In genomic region chr17:17128476-17129075, GRCh38 we compare ENCODE assay signal across 1 cellular context.
TF ChIP-seq lines count a peak whose summit lies in the region.

No MANE protein-coding gene starts in this region.

TF ChIP-seq in GM23338, 12 proteins besides CTCF, POLR2A, EP300 and RAD21 (continued from another document):
- TF ChIP-seq, protein P1, sequence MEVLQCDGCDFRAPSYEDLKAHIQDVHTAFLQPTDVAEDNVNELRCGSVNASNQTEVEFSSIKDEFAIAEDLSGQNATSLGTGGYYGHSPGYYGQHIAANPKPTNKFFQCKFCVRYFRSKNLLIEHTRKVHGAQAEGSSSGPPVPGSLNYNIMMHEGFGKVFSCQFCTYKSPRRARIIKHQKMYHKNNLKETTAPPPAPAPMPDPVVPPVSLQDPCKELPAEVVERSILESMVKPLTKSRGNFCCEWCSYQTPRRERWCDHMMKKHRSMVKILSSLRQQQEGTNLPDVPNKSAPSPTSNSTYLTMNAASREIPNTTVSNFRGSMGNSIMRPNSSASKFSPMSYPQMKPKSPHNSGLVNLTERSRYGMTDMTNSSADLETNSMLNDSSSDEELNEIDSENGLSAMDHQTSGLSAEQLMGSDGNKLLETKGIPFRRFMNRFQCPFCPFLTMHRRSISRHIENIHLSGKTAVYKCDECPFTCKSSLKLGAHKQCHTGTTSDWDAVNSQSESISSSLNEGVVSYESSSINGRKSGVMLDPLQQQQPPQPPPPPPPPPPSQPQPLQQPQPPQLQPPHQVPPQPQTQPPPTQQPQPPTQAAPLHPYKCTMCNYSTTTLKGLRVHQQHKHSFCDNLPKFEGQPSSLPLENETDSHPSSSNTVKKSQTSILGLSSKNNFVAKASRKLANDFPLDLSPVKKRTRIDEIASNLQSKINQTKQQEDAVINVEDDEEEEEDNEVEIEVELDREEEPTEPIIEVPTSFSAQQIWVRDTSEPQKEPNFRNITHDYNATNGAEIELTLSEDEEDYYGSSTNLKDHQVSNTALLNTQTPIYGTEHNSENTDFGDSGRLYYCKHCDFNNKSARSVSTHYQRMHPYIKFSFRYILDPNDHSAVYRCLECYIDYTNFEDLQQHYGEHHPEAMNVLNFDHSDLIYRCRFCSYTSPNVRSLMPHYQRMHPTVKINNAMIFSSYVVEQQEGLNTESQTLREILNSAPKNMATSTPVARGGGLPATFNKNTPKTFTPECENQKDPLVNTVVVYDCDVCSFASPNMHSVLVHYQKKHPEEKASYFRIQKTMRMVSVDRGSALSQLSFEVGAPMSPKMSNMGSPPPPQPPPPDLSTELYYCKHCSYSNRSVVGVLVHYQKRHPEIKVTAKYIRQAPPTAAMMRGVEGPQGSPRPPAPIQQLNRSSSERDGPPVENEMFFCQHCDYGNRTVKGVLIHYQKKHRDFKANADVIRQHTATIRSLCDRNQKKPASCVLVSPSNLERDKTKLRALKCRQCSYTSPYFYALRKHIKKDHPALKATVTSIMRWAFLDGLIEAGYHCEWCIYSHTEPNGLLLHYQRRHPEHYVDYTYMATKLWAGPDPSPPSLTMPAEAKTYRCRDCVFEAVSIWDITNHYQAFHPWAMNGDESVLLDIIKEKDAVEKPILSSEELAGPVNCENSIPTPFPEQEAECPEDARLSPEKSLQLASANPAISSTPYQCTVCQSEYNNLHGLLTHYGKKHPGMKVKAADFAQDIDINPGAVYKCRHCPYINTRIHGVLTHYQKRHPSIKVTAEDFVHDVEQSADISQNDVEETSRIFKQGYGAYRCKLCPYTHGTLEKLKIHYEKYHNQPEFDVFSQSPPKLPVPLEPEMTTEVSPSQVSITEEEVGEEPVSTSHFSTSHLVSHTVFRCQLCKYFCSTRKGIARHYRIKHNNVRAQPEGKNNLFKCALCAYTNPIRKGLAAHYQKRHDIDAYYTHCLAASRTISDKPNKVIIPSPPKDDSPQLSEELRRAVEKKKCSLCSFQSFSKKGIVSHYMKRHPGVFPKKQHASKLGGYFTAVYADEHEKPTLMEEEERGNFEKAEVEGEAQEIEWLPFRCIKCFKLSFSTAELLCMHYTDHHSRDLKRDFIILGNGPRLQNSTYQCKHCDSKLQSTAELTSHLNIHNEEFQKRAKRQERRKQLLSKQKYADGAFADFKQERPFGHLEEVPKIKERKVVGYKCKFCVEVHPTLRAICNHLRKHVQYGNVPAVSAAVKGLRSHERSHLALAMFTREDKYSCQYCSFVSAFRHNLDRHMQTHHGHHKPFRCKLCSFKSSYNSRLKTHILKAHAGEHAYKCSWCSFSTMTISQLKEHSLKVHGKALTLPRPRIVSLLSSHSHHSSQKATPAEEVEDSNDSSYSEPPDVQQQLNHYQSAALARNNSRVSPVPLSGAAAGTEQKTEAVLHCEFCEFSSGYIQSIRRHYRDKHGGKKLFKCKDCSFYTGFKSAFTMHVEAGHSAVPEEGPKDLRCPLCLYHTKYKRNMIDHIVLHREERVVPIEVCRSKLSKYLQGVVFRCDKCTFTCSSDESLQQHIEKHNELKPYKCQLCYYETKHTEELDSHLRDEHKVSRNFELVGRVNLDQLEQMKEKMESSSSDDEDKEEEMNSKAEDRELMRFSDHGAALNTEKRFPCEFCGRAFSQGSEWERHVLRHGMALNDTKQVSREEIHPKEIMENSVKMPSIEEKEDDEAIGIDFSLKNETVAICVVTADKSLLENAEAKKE (CRISPR knock-in tag; IDR thresholded peaks at IDR 0.05): no peak
- TF ChIP-seq JUNB (IDR thresholded peaks at IDR 0.05; ENCODE audit: unreplicated experiment): no peak
- TF ChIP-seq STAT1 (IDR thresholded peaks at IDR 0.05; ENCODE audit: unreplicated experiment): no peak
TF ChIP-seq in GM23338: peak in this region for 0.
